10 cellular contexts compared by ENCODE assay signal in genomic region chr22:45316796-45317526, GRCh38. TPM values are rescaled to one million over a fixed set of nuclear protein-coding genes. Genes with fewer than 3 reads are reported as not detected.
DNase-seq lines count a peak whose midpoint lies in the region; TF ChIP-seq lines count a peak whose summit lies in the region.
"Had no signal": no experiment of that assay in that cellular context is flagged by ENCODE, and none has a peak within 500 bp of the region (broad histone marks: within the 10 kb centered on the region; RNA-seq: fewer than 3 reads in every experiment).

No MANE protein-coding gene starts in this region.

- H3K27me3 ChIP-seq in breast epithelium, result no peaks in the 10 kb centered on the region
- no peaks in the 10 kb centered on the region for H3K27me3 ChIP-seq in tibial artery

- peaks cover 28% of the 10 kb centered on the region for H3K36me3 Mint-ChIP-seq in activated T-cell treated with anti-CD3 and anti-CD28 coated beads, Interleukin-2, amount 50 U/mL, for 24 hours (ENCODE audit: low read depth)

- H3K9me3 ChIP-seq in breast epithelium (no peaks in the 10 kb centered on the region), mesodermal cell (ENCODE audit: control insufficient read depth, low read length) (no peaks in the 10 kb centered on the region), tibial artery (no peaks in the 10 kb centered on the region)

- TF ChIP-seq POLR2A in breast epithelium (IDR thresholded peaks at IDR 0.05), result no peak

- no peak for DNase-seq in activated T-cell treated with anti-CD3 and anti-CD28 coated beads, Interleukin-2, amount 50 U/mL, for 24 hours
- no peak for DNase-seq in activated T-cell treated with anti-CD3 and anti-CD28 coated beads for 4 hours
- DNase-seq in breast epithelium (ENCODE audit: low spot score in 2 of 2), result no peak
- no peak for DNase-seq in tibial artery
- no peak for DNase-seq in EL
- no peak for DNase-seq in putamen (ENCODE audit: low spot score)
- no peak for DNase-seq in foreskin melanocyte
- DNase-seq: T1000 had no signal

- H3K36me3 ChIP-seq in breast epithelium, result no peaks in the 10 kb centered on the region
- H3K36me3 ChIP-seq in mesodermal cell (ENCODE audit: control insufficient read depth, insufficient read depth, low read length), result peaks cover 11% of the 10 kb centered on the region
- peaks cover 0 to 1% (median under 1%) of the 10 kb centered on the region in 3 donors for H3K36me3 ChIP-seq in tibial artery

- TF ChIP-seq CTCF in breast epithelium (IDR thresholded peaks at IDR 0.05) (no peak), tibial artery (IDR thresholded peaks at IDR 0.05) (no peak)

- H3K4me1 Mint-ChIP-seq in activated T-cell treated with anti-CD3 and anti-CD28 coated beads, Interleukin-2, amount 50 U/mL, for 24 hours (ENCODE audit: low read depth), result peaks cover 94% of the 10 kb centered on the region

- H3K4me3 ChIP-seq in breast epithelium (no peak overlapping the region), mesodermal cell (ENCODE audit: extremely low read depth, insufficient read depth, low read length, poor library complexity, severe bottlenecking) (no peak overlapping the region), tibial artery (peak overlapping the region in 1 of 2 donors; percentile 32)

- peak overlapping the region; percentile 76 to 92 for H3K27ac ChIP-seq in breast epithelium
- H3K27ac ChIP-seq in mesodermal cell (ENCODE audit: low read depth, low read length, severe bottlenecking), result peak overlapping the region; percentile 87
- H3K27ac ChIP-seq in tibial artery, result peak overlapping the region; percentile 82 to 83

- H3K9me3 Mint-ChIP-seq in activated T-cell treated with anti-CD3 and anti-CD28 coated beads, Interleukin-2, amount 50 U/mL, for 24 hours, result no peaks in the 10 kb centered on the region
- H3K9me3 Mint-ChIP-seq: type B pancreatic cell had no signal

- peak overlapping the region; percentile 98 for H3K27ac Mint-ChIP-seq in activated T-cell treated with anti-CD3 and anti-CD28 coated beads, Interleukin-2, amount 50 U/mL, for 24 hours

- 74 to 86% methylated on average over 2 to 8 of the region's 9 CpGs for WGBS in mesodermal cell (ENCODE audit: insufficient coverage in 2 of 2), 2 experiments

- intact Hi-C loops in breast epithelium (cut with DNase I; ENCODE audit: low total_unique reads) (loop anchor here (5.0 kb wide), 1 partner anchor 1895 kb away; no protein-coding TSS in a partner anchor), tibial artery (cut with DNase I; ENCODE audit: low total_unique reads) (no loop called here)

- peaks cover 0 to 7% of the 10 kb centered on the region in 2 donors for H3K4me1 ChIP-seq in breast epithelium
- peaks cover 37% of the 10 kb centered on the region for H3K4me1 ChIP-seq in mesodermal cell (ENCODE audit: control insufficient read depth, insufficient read depth, low read length, poor library complexity, severe bottlenecking)
- peaks cover 9 to 48% (median 27%) of the 10 kb centered on the region in 4 donors for H3K4me1 ChIP-seq in tibial artery

- H3K27me3 Mint-ChIP-seq in activated T-cell treated with anti-CD3 and anti-CD28 coated beads, Interleukin-2, amount 50 U/mL, for 24 hours, result no peaks in the 10 kb centered on the region
- H3K27me3 Mint-ChIP-seq: type B pancreatic cell had no signal

- no peak overlapping the region for H3K4me3 Mint-ChIP-seq in activated T-cell treated with anti-CD3 and anti-CD28 coated beads, Interleukin-2, amount 50 U/mL, for 24 hours

RNA-seq across cellular contexts. Expression of gene FAM118A, which starts 7.2 kb away (rescaled TPM):
- total RNA-seq in breast epithelium, result 100 to 1,000 TPM in 1 of 3 donors, 10 to 100 TPM in 2; 33.8 to 104 (median 55.4) TPM
- 25.0 TPM for polyA plus RNA-seq in mesodermal cell (2013, experiment 1 of 2)
- polyA plus RNA-seq in mesodermal cell (2013, experiment 2 of 2), result 27.0 TPM

RNA-seq across cellular contexts. Expression of gene UPK3A, which starts 32.2 kb away (rescaled TPM):
- total RNA-seq in breast epithelium, result not detected
- not detected for polyA plus RNA-seq in mesodermal cell (2013, experiment 1 of 2)
- polyA plus RNA-seq in mesodermal cell (2013, experiment 2 of 2), result not detected
